In the genomic region with DNA sequence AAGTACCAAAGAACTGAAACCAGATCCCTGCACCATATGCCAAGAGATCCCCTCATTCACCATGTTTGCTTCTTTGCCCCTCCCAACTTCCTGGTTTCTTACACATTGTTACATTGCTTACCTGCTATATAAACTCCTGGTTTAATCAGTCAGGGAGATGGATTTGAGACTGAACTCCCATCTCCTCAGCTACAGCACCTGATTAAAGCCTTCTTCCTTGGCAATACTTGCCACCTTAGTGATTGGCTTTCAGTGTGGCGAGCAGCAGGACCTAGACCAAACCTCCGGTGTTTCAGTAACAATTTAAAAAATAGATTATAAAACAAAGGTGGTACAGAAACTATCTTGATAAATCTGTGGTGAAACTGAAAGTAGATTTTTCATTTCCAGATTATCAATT, we compare ENCODE assay signal across 21 cellular contexts.
DNase-seq lines count a peak whose midpoint lies in the region; ATAC-seq and TF ChIP-seq lines count a peak whose summit lies in the region.
"Had no signal": no experiment of that assay in that cellular context is flagged by ENCODE, and none has a peak within 500 bp of the region (broad histone marks: within the 10 kb centered on the region; RNA-seq: fewer than 3 reads in every experiment).

No MANE protein-coding gene starts in this region.

- peaks cover 9% of the 10 kb centered on the region in 2 donors for H3K9me3 ChIP-seq in duodenal mucosa (ENCODE audit: control insufficient read depth in 1 of 2, low read length in 2 of 2)
- peaks cover 3% of the 10 kb centered on the region for H3K9me3 ChIP-seq in mucosa of descending colon
- H3K9me3 ChIP-seq: Caco-2 had no signal

- H3K9me3 Mint-ChIP-seq in osteocyte (ENCODE audit: unreplicated experiment): peaks cover 5% of the 10 kb centered on the region

- H3K36me3 Mint-ChIP-seq in osteocyte (ENCODE audit: unreplicated experiment): peaks cover 11% of the 10 kb centered on the region

- H3K4me3 Mint-ChIP-seq in osteocyte (ENCODE audit: unreplicated experiment): no peak overlapping the region
- H3K4me3 Mint-ChIP-seq: CD4-positive, alpha-beta memory T cell had no signal

- peak overlapping the region; percentile 5 for H3K27ac ChIP-seq in duodenal mucosa (ENCODE audit: low read depth, low read length)
- H3K27ac ChIP-seq: BLaER1 treated with 17β-estradiol and CSF1 and Interleukin-3, amounts not matched to agents 10 nM and 100 nM; HL-60 had no signal

- H3K27me3 Mint-ChIP-seq in osteocyte (ENCODE audit: unreplicated experiment): no peaks in the 10 kb centered on the region
- H3K27me3 Mint-ChIP-seq: CD4-positive, alpha-beta memory T cell had no signal

- peak overlapping the region; percentile 41 for H3K27ac Mint-ChIP-seq in osteocyte (ENCODE audit: unreplicated experiment)

- H3K36me3 ChIP-seq in duodenal mucosa (ENCODE audit: control insufficient read depth in 1 of 2, insufficient read depth in 2 of 2, low read length in 2 of 2) (no peaks in the 10 kb centered on the region), mucosa of descending colon (ENCODE audit: low read depth) (no peaks in the 10 kb centered on the region)

- H3K4me1 ChIP-seq in duodenal mucosa (ENCODE audit: control insufficient read depth in 1 of 2, insufficient read depth in 2 of 2, low read length in 2 of 2) (peaks cover 0 to 9% of the 10 kb centered on the region in 2 donors), mucosa of descending colon (ENCODE audit: low read depth) (no peaks in the 10 kb centered on the region)
- H3K4me1 ChIP-seq: Caco-2 had no signal

- H3K9ac ChIP-seq in duodenal mucosa (ENCODE audit: low read depth in 1 of 2, low read length in 2 of 2): no peak overlapping the region
- H3K9ac ChIP-seq: BLaER1 treated with 17β-estradiol and CSF1 and Interleukin-3, amounts not matched to agents 10 nM and 100 nM had no signal

- TF ChIP-seq CTCF in osteocyte (IDR thresholded peaks at IDR 0.05) (no peak), mucosa of descending colon (IDR thresholded peaks at IDR 0.05) (no peak)

- peaks cover 45% of the 10 kb centered on the region for H3K4me1 Mint-ChIP-seq in osteocyte (ENCODE audit: unreplicated experiment)

- intact Hi-C loops in mucosa of descending colon (cut with DNase I, micrococcal nuclease): no loop called here

- H3K27me3 ChIP-seq in duodenal mucosa (ENCODE audit: control insufficient read depth in 1 of 2, insufficient read depth in 2 of 2, low read length in 2 of 2): no peaks in the 10 kb centered on the region
- H3K27me3 ChIP-seq: BLaER1 treated with 17β-estradiol and CSF1 and Interleukin-3, amounts not matched to agents 10 nM and 100 nM had no signal

- peak; percentile 12 to 61 for DNase-seq in NCI-H524 (lab: John Stamatoyannopoulos, UW)
- no peak for DNase-seq in NCI-H524 treated with DMSO at 0.1 percent for 48 hours (lab: John Stamatoyannopoulos, UW)
- peak; percentile 33 for DNase-seq in NCI-H2171 (lab: John Stamatoyannopoulos, UW)
- DNase-seq in osteocyte (ENCODE audit: extremely low spot score, unreplicated experiment): no peak
- DNase-seq in mucosa of gallbladder (ENCODE audit: low spot score): no peak
- DNase-seq in mucosa of descending colon: no peak
- no peak for DNase-seq in RPMI8226
- DNase-seq: 8988T; Caco-2; CD4-positive, alpha-beta memory T cell; DMS153; KG1; NCI-H1092; NCI-H1436; NCI-H187 treated with DMSO at 0.1 percent for 48 hours; NCI-H226; NCI-H510A treated with DMSO at 0.1 percent for 48 hours had no signal

- ATAC-seq in mucosa of descending colon: no peak
- ATAC-seq: HCT116 had no signal

- H3K4me3 ChIP-seq in duodenal mucosa (ENCODE audit: low read depth in 1 of 2, low read length in 2 of 2): no peak overlapping the region
- H3K4me3 ChIP-seq in mucosa of descending colon: no peak overlapping the region

Comparison
In these comparisons a context has a peak if more than half of its experiments do, and no peak if none do; other contexts are left out.
1. DNase-seq: peak in NCI-H524 (2 of 2) and NCI-H2171 (single experiment); none in NCI-H524 treated with DMSO at 0.1 percent for 48 hours (single experiment), osteocyte (single experiment), mucosa of gallbladder (single experiment), mucosa of descending colon (0 of 3) and RPMI8226 (single experiment).